Comparison of ENCODE assay signal across 3 cellular contexts in genomic region chr7:43308913-43309789, GRCh38.
TF ChIP-seq lines count a peak whose summit lies in the region.

No MANE protein-coding gene starts in this region.

TF ChIP-seq in SK-N-SH treated with all-trans-retinoic acid at 6 μM for 48 hours, 23 proteins besides CTCF, POLR2A, EP300 and RAD21 (continued from another document):
- TF ChIP-seq, protein P1, sequence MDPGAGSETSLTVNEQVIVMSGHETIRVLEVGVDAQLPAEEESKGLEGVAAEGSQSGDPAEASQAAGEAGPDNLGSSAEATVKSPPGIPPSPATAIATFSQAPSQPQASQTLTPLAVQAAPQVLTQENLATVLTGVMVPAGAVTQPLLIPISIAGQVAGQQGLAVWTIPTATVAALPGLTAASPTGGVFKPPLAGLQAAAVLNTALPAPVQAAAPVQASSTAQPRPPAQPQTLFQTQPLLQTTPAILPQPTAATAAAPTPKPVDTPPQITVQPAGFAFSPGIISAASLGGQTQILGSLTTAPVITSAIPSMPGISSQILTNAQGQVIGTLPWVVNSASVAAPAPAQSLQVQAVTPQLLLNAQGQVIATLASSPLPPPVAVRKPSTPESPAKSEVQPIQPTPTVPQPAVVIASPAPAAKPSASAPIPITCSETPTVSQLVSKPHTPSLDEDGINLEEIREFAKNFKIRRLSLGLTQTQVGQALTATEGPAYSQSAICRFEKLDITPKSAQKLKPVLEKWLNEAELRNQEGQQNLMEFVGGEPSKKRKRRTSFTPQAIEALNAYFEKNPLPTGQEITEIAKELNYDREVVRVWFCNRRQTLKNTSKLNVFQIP (CRISPR knock-in tag; IDR thresholded peaks at IDR 0.05; ENCODE audit: borderline replicate concordance, low read depth), result no peak
- TF ChIP-seq, protein P2, sequence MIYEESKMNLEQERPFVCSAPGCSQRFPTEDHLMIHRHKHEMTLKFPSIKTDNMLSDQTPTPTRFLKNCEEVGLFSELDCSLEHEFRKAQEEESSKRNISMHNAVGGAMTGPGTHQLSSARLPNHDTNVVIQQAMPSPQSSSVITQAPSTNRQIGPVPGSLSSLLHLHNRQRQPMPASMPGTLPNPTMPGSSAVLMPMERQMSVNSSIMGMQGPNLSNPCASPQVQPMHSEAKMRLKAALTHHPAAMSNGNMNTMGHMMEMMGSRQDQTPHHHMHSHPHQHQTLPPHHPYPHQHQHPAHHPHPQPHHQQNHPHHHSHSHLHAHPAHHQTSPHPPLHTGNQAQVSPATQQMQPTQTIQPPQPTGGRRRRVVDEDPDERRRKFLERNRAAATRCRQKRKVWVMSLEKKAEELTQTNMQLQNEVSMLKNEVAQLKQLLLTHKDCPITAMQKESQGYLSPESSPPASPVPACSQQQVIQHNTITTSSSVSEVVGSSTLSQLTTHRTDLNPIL (CRISPR knock-in tag; IDR thresholded peaks at IDR 0.05; ENCODE audit: low read depth), result no peak
- TF ChIP-seq ZC3H10 (CRISPR knock-in tag; IDR thresholded peaks at IDR 0.05), result no peak
- TF ChIP-seq OSR1 (CRISPR knock-in tag; IDR thresholded peaks at IDR 0.05), result no peak
- TF ChIP-seq ISL1 (CRISPR knock-in tag; IDR thresholded peaks at IDR 0.05), result no peak
- no peak for TF ChIP-seq RARB (CRISPR knock-in tag; IDR thresholded peaks at IDR 0.05)
- TF ChIP-seq CSRNP3 (CRISPR knock-in tag; IDR thresholded peaks at IDR 0.05), result no peak
- TF ChIP-seq ARNTL (CRISPR knock-in tag; IDR thresholded peaks at IDR 0.05; ENCODE audit: borderline replicate concordance, low read depth), result no peak
- no peak for TF ChIP-seq ZNF565 (CRISPR knock-in tag; conservative IDR thresholded peaks at IDR 0.05; ENCODE audit: low read depth)
- TF ChIP-seq CSDC2 (CRISPR knock-in tag; IDR thresholded peaks at IDR 0.05), result no peak
- TF ChIP-seq PATZ1 (CRISPR knock-in tag; IDR thresholded peaks at IDR 0.05; ENCODE audit: borderline replicate concordance), result no peak
- no peak for TF ChIP-seq ZFP3 (CRISPR knock-in tag; IDR thresholded peaks at IDR 0.05)
- no peak for TF ChIP-seq ZNF8 (CRISPR knock-in tag; IDR thresholded peaks at IDR 0.05)

TF ChIP-seq in SK-N-SH, 30 proteins besides CTCF, POLR2A, EP300 and RAD21:
- TF ChIP-seq REST (IDR thresholded peaks at IDR 0.05; ENCODE audit: low read depth, low read length) (no peak), USF1 (IDR thresholded peaks at IDR 0.05; ENCODE audit: borderline replicate concordance, low read depth) (no peak), SMC3 (IDR thresholded peaks at IDR 0.05; ENCODE audit: low read depth, low read length) (no peak), EZH2phosphoT487 (IDR thresholded peaks at IDR 0.05; ENCODE audit: borderline replicate concordance, low read depth) (no peak), FOSL2 (IDR thresholded peaks at IDR 0.05; ENCODE audit: borderline replicate concordance, low read depth) (no peak), FOXJ3 (CRISPR knock-in tag; IDR thresholded peaks at IDR 0.05) (no peak), RFX5 (IDR thresholded peaks at IDR 0.05; ENCODE audit: low read length) (no peak), NRF1 (IDR thresholded peaks at IDR 0.05; ENCODE audit: low read depth, low read length) (no peak), ZBTB33 (IDR thresholded peaks at IDR 0.05; ENCODE audit: borderline replicate concordance, low read depth) (no peak), JUND (IDR thresholded peaks at IDR 0.05) (no peak), FOXM1 (IDR thresholded peaks at IDR 0.05; ENCODE audit: low read depth) (no peak)

TF ChIP-seq in H1, 55 proteins besides CTCF, POLR2A, EP300 and RAD21 (continued from another document):
- TF ChIP-seq USF2 (IDR thresholded peaks at IDR 0.05; ENCODE audit: low read length), result no peak
